Comparison of ENCODE assay signal across 1 cellular context in genomic region chr7:22823142-22823497, GRCh38.
TF ChIP-seq lines count a peak whose summit lies in the region.

No MANE protein-coding gene starts in this region.

TF ChIP-seq in K562, 482 proteins besides CTCF, POLR2A, EP300 and RAD21 (continued from another document and continues in another):
- peak; percentile 27 for TF ChIP-seq ASH1L (IDR thresholded peaks at IDR 0.05; ENCODE audit: borderline replicate concordance, low read depth, partially characterized antibody)
- no peak for TF ChIP-seq JUNB (CRISPR knock-in tag; conservative IDR thresholded peaks at IDR 0.05)
- TF ChIP-seq CBX3 (IDR thresholded peaks at IDR 0.05; ENCODE audit: borderline replicate concordance in 1 of 2, low read length in 2 of 2), result 0 out of 3 replicates have a peak, but pooled peaks of 1 of the 2 experiments have one; percentile 4
- TF ChIP-seq RB1 (IDR thresholded peaks at IDR 0.05; ENCODE audit: low read depth), result no peak
- no peak for TF ChIP-seq NR2C2 (CRISPR knock-in tag; IDR thresholded peaks at IDR 0.05)
- TF ChIP-seq NR2C2 (tag; IDR thresholded peaks at IDR 0.05), result no peak; the same call in 1 of the 2 replicates
- peak; percentile 67; the same call in 1 of the 2 replicates for TF ChIP-seq ZNF592 (IDR thresholded peaks at IDR 0.05)
- 0 out of 2 replicates have a peak, but pooled peaks have one; percentile 6 for TF ChIP-seq PYGO2 (tag; IDR thresholded peaks at IDR 0.05)
- TF ChIP-seq FOXJ3 (CRISPR knock-in tag; IDR thresholded peaks at IDR 0.05), result no peak
- no peak for TF ChIP-seq SUPT5H (IDR thresholded peaks at IDR 0.05)
- no peak for TF ChIP-seq RFX5 (IDR thresholded peaks at IDR 0.05; ENCODE audit: low read depth, low read length)
- TF ChIP-seq, protein P1, sequence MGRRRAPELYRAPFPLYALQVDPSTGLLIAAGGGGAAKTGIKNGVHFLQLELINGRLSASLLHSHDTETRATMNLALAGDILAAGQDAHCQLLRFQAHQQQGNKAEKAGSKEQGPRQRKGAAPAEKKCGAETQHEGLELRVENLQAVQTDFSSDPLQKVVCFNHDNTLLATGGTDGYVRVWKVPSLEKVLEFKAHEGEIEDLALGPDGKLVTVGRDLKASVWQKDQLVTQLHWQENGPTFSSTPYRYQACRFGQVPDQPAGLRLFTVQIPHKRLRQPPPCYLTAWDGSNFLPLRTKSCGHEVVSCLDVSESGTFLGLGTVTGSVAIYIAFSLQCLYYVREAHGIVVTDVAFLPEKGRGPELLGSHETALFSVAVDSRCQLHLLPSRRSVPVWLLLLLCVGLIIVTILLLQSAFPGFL (CRISPR knock-in tag; IDR thresholded peaks at IDR 0.05), result no peak
- TF ChIP-seq, protein P2, sequence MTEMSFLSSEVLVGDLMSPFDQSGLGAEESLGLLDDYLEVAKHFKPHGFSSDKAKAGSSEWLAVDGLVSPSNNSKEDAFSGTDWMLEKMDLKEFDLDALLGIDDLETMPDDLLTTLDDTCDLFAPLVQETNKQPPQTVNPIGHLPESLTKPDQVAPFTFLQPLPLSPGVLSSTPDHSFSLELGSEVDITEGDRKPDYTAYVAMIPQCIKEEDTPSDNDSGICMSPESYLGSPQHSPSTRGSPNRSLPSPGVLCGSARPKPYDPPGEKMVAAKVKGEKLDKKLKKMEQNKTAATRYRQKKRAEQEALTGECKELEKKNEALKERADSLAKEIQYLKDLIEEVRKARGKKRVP (CRISPR knock-in tag; IDR thresholded peaks at IDR 0.05), result no peak
- TF ChIP-seq ZNF280A (IDR thresholded peaks at IDR 0.05; ENCODE audit: low read depth, partially characterized antibody), result no peak
- TF ChIP-seq NFE2 (IDR thresholded peaks at IDR 0.05; ENCODE audit: low read depth), result no peak
- no peak for TF ChIP-seq ZNF274 (IDR thresholded peaks at IDR 0.05; ENCODE audit: borderline replicate concordance, low read depth, low read length)
- TF ChIP-seq, protein P3, sequence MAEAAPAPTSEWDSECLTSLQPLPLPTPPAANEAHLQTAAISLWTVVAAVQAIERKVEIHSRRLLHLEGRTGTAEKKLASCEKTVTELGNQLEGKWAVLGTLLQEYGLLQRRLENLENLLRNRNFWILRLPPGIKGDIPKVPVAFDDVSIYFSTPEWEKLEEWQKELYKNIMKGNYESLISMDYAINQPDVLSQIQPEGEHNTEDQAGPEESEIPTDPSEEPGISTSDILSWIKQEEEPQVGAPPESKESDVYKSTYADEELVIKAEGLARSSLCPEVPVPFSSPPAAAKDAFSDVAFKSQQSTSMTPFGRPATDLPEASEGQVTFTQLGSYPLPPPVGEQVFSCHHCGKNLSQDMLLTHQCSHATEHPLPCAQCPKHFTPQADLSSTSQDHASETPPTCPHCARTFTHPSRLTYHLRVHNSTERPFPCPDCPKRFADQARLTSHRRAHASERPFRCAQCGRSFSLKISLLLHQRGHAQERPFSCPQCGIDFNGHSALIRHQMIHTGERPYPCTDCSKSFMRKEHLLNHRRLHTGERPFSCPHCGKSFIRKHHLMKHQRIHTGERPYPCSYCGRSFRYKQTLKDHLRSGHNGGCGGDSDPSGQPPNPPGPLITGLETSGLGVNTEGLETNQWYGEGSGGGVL (CRISPR knock-in tag; IDR thresholded peaks at IDR 0.05), result no peak
- no peak for TF ChIP-seq E2F3 (CRISPR knock-in tag; IDR thresholded peaks at IDR 0.05)
- no peak for TF ChIP-seq ZFP36 (IDR thresholded peaks at IDR 0.05; ENCODE audit: low read depth, low read length, partially characterized antibody)
- TF ChIP-seq RBM14 (IDR thresholded peaks at IDR 0.05; ENCODE audit: borderline replicate concordance, insufficient read depth, low read depth, low read length), result no peak
- no peak for TF ChIP-seq NCOA6 (IDR thresholded peaks at IDR 0.05)
- TF ChIP-seq TEAD2 (tag; IDR thresholded peaks at IDR 0.05), result no peak
- no peak for TF ChIP-seq KDM2B (CRISPR knock-in tag; IDR thresholded peaks at IDR 0.05)
- TF ChIP-seq ZNF76 (CRISPR knock-in tag; IDR thresholded peaks at IDR 0.05; ENCODE audit: borderline replicate concordance), result no peak
- TF ChIP-seq, protein P4, sequence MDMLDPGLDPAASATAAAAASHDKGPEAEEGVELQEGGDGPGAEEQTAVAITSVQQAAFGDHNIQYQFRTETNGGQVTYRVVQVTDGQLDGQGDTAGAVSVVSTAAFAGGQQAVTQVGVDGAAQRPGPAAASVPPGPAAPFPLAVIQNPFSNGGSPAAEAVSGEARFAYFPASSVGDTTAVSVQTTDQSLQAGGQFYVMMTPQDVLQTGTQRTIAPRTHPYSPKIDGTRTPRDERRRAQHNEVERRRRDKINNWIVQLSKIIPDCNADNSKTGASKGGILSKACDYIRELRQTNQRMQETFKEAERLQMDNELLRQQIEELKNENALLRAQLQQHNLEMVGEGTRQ (CRISPR knock-in tag; IDR thresholded peaks at IDR 0.05), result no peak
- no peak for TF ChIP-seq SLC30A9 (CRISPR knock-in tag; IDR thresholded peaks at IDR 0.05)
- TF ChIP-seq STAT5A (IDR thresholded peaks at IDR 0.05; ENCODE audit: borderline replicate concordance, low read length), result no peak
- no peak for TF ChIP-seq ZNF583 (CRISPR knock-in tag; IDR thresholded peaks at IDR 0.05)
- no peak for TF ChIP-seq ETV6 (IDR thresholded peaks at IDR 0.05; ENCODE audit: borderline replicate concordance in 1 of 2, low read depth in 2 of 2, low read length in 1 of 2)
- TF ChIP-seq ETV6 (CRISPR knock-in tag; IDR thresholded peaks at IDR 0.05; ENCODE audit: borderline replicate concordance), result no peak
- no peak for TF ChIP-seq ZZZ3 (IDR thresholded peaks at IDR 0.05)
- TF ChIP-seq ZSCAN32 (CRISPR knock-in tag; IDR thresholded peaks at IDR 0.05), result no peak
- TF ChIP-seq LCOR (CRISPR knock-in tag; IDR thresholded peaks at IDR 0.05), result 0 out of 2 replicates have a peak, but pooled peaks have one; percentile 15
- 0 out of 2 replicates have a peak, but pooled peaks have one; percentile 9 for TF ChIP-seq ZFX (CRISPR knock-in tag; IDR thresholded peaks at IDR 0.05)
- TF ChIP-seq, protein P5, sequence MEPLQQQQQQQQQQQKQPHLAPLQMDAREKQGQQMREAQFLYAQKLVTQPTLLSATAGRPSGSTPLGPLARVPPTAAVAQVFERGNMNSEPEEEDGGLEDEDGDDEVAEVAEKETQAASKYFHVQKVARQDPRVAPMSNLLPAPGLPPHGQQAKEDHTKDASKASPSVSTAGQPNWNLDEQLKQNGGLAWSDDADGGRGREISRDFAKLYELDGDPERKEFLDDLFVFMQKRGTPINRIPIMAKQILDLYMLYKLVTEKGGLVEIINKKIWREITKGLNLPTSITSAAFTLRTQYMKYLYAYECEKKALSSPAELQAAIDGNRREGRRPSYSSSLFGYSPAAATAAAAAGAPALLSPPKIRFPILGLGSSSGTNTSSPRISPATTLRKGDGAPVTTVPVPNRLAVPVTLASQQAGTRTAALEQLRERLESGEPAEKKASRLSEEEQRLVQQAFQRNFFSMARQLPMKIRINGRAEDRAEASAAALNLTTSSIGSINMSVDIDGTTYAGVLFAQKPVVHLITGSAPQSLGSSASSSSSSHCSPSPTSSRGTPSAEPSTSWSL (CRISPR knock-in tag; IDR thresholded peaks at IDR 0.05; ENCODE audit: borderline replicate concordance), result no peak
- TF ChIP-seq, protein P6, sequence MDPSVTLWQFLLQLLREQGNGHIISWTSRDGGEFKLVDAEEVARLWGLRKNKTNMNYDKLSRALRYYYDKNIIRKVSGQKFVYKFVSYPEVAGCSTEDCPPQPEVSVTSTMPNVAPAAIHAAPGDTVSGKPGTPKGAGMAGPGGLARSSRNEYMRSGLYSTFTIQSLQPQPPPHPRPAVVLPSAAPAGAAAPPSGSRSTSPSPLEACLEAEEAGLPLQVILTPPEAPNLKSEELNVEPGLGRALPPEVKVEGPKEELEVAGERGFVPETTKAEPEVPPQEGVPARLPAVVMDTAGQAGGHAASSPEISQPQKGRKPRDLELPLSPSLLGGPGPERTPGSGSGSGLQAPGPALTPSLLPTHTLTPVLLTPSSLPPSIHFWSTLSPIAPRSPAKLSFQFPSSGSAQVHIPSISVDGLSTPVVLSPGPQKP (CRISPR knock-in tag; IDR thresholded peaks at IDR 0.05), result no peak
- TF ChIP-seq, protein P7, sequence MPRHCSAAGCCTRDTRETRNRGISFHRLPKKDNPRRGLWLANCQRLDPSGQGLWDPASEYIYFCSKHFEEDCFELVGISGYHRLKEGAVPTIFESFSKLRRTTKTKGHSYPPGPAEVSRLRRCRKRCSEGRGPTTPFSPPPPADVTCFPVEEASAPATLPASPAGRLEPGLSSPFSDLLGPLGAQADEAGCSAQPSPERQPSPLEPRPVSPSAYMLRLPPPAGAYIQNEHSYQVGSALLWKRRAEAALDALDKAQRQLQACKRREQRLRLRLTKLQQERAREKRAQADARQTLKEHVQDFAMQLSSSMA (CRISPR knock-in tag; IDR thresholded peaks at IDR 0.05), result no peak
- no peak for TF ChIP-seq MCM3 (IDR thresholded peaks at IDR 0.05)
- TF ChIP-seq TAF7 (tag; IDR thresholded peaks at IDR 0.05), result no peak
- no peak for TF ChIP-seq ZNF316 (IDR thresholded peaks at IDR 0.05)
- TF ChIP-seq SP2 (IDR thresholded peaks at IDR 0.05; ENCODE audit: extremely low read depth, low read depth, low read length, poor library complexity, severe bottlenecking), result no peak
- no peak for TF ChIP-seq KAT2B (IDR thresholded peaks at IDR 0.05; ENCODE audit: low read depth, low read length)
- no peak for TF ChIP-seq HOXB6 (CRISPR knock-in tag; IDR thresholded peaks at IDR 0.05; ENCODE audit: borderline replicate concordance)
- no peak for TF ChIP-seq KLF1 (tag; IDR thresholded peaks at IDR 0.05)
- no peak for TF ChIP-seq RBM39 (optimal IDR thresholded peaks at IDR 0.05; ENCODE audit: low read depth, low read length)
- no peak for TF ChIP-seq PURB (CRISPR knock-in tag; IDR thresholded peaks at IDR 0.05; ENCODE audit: low read depth)
- no peak for TF ChIP-seq ZNF124 (CRISPR knock-in tag; IDR thresholded peaks at IDR 0.05)
- TF ChIP-seq ZBTB5 (IDR thresholded peaks at IDR 0.05), result no peak
- no peak for TF ChIP-seq MIER1 (IDR thresholded peaks at IDR 0.05; ENCODE audit: low read depth)
- peak; percentile 50; the same call in 1 of the 2 replicates for TF ChIP-seq ELF1 (tag; IDR thresholded peaks at IDR 0.05)
- no peak for TF ChIP-seq L3MBTL2 (IDR thresholded peaks at IDR 0.05)
- no peak for TF ChIP-seq ZNF263 (CRISPR knock-in tag; IDR thresholded peaks at IDR 0.05; ENCODE audit: borderline replicate concordance)
- TF ChIP-seq, protein P8, sequence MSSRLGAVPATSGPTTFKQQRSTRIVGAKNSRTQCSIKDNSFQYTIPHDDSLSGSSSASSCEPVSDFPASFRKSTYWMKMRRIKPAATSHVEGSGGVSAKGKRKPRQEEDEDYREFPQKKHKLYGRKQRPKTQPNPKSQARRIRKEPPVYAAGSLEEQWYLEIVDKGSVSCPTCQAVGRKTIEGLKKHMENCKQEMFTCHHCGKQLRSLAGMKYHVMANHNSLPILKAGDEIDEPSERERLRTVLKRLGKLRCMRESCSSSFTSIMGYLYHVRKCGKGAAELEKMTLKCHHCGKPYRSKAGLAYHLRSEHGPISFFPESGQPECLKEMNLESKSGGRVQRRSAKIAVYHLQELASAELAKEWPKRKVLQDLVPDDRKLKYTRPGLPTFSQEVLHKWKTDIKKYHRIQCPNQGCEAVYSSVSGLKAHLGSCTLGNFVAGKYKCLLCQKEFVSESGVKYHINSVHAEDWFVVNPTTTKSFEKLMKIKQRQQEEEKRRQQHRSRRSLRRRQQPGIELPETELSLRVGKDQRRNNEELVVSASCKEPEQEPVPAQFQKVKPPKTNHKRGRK (tag; IDR thresholded peaks at IDR 0.05), result no peak
